9 cellular contexts compared by ENCODE assay signal in the genomic region with DNA sequence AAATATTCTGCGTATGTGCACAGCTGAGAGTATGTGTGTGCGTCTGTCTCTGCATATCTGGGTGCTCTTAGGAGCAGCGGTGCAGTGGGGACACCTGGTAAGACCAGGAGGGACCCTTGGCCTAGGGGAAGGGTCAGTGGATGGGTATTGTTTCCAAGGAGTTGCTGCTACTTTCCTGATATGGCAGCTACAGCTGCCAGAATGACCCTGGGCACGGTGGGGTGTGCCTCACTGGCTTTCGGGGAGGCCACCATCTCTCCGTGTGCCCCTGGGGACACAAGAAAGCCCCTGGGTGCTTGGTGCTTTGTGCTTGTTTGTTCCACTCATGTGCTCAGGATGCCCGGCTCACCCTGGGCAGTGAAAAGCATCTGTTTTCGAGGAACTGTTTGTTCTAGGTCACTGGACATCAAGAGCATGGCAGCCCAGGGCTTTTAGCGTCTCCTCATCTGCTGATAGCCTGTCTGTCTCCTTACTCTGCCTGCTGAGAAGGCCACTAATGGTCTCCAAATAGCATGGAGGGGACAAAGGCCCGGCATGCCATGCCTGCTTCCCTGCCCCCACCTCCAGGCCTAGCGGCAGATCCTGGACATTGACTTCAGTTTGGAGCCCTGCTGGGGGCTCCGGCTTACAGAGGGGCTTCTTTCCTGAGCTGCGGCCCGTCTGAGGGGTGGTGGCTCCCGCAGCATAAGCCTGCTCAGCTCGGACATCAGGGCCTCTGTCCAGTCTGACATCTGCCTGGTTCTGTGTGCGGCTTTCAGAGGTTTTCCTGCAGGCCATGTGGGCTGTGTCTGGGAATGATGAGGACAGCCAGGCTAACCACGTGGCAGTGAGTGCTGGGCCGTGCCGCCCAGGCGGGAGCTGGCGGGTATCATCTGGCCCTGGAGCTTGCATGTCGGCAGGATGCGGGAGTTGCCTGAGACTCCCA. TPM values are rescaled to one million over a fixed set of nuclear protein-coding genes. Genes with fewer than 3 reads are reported as not detected.
DNase-seq lines count a peak whose midpoint lies in the region; ATAC-seq and TF ChIP-seq lines count a peak whose summit lies in the region.
"Had no signal": no experiment of that assay in that cellular context is flagged by ENCODE, and none has a peak within 500 bp of the region (broad histone marks: within the 10 kb centered on the region; RNA-seq: fewer than 3 reads in every experiment).

No MANE protein-coding gene starts in this region.

- no peaks in the 10 kb centered on the region for H3K27me3 ChIP-seq in heart left ventricle
- no peaks in the 10 kb centered on the region for H3K27me3 ChIP-seq in osteoblast (ENCODE audit: insufficient read depth, low read length)

- ATAC-seq in heart left ventricle (peak; percentile 80 to 90 (median 84)), HG03432 (IDR thresholded peaks at IDR 0.05; ENCODE audit: unreplicated experiment) (no peak), HG02840 (IDR thresholded peaks at IDR 0.05; ENCODE audit: low FRiP score, unreplicated experiment) (no peak), GM21390 (IDR thresholded peaks at IDR 0.05; ENCODE audit: unreplicated experiment) (no peak)

- H3K27ac ChIP-seq in heart left ventricle (peak overlapping the region in 6 of 12 donors; percentile 1 to 44 (median 30)), osteoblast (ENCODE audit: low read depth, low read length) (no peak overlapping the region)

- H3K79me2 ChIP-seq in osteoblast (ENCODE audit: insufficient read depth, low read length) = peaks cover 29% of the 10 kb centered on the region

- 54 to 79% (median 61%) methylated on average over 16 to 24 of the region's 24 CpGs for WGBS in heart left ventricle, 4 donors

- peak; percentile 85 for DNase-seq in AG20443 (ENCODE audit: low spot score)
- peak in 51 of 56 donors; percentile 18 to 87 (median 65) for DNase-seq in amygdala (lab: John Stamatoyannopoulos, UW)
- peak in 4 of 5 donors; percentile 35 to 71 (median 60) for DNase-seq in heart left ventricle
- DNase-seq in osteoblast (ENCODE audit: insufficient read length, low spot score, missing footprints) = peak; percentile 71
- no peak for DNase-seq in kidney glomerular epithelial cell (lab: John Stamatoyannopoulos, UW)
- DNase-seq: NCI-H2107 had no signal

- no peak overlapping the region for H2AFZ ChIP-seq in osteoblast (ENCODE audit: low read length)

- H4K20me1 ChIP-seq in osteoblast (ENCODE audit: insufficient read depth, low read length) = peaks cover 7% of the 10 kb centered on the region

- TF ChIP-seq POLR2A in heart left ventricle (IDR thresholded peaks at IDR 0.05) = no peak

- no peaks in the 10 kb centered on the region for H3K9me3 ChIP-seq in heart left ventricle
- H3K9me3 ChIP-seq in osteoblast (ENCODE audit: low read depth, low read length) = no peaks in the 10 kb centered on the region

- peaks cover 0 to 27% (median 15%) of the 10 kb centered on the region in 12 donors for H3K4me1 ChIP-seq in heart left ventricle
- H3K4me1 ChIP-seq in osteoblast (ENCODE audit: insufficient read depth, low read length) = no peaks in the 10 kb centered on the region

- H3K4me3 ChIP-seq in heart left ventricle (peak overlapping the region in 2 of 12 donors; percentile 5 to 19), osteoblast (ENCODE audit: insufficient read depth, low read length) (no peak overlapping the region)

- TF ChIP-seq CTCF in heart left ventricle (IDR thresholded peaks at IDR 0.05) (no peak), osteoblast (IDR thresholded peaks at IDR 0.05; ENCODE audit: extremely low read depth, low read depth, low read length) (no peak)

- no peak overlapping the region for H3K4me2 ChIP-seq in osteoblast (ENCODE audit: insufficient read depth, low read length)

- peaks cover 0 to 49% (median 31%) of the 10 kb centered on the region in 9 donors for H3K36me3 ChIP-seq in heart left ventricle
- H3K36me3 ChIP-seq in osteoblast (ENCODE audit: insufficient read depth, low read length) = peaks cover 15% of the 10 kb centered on the region

- intact Hi-C loops in heart left ventricle (cut with DNase I) = no loop called here

RNA-seq across cellular contexts. Expression of a gene that starts 8.9 kb away (rescaled TPM):
- total RNA-seq in heart left ventricle (10 to 100 TPM in 7 of 9 donors, 1 to 10 TPM in 2; 8.4 to 53.1 (median 15.1) TPM), osteoblast (7.1 and 19.2 TPM in 2 replicates)
- 10 to 100 TPM in 1 of 2 donors, 1 to 10 TPM in 1; 6.2 to 11.9 TPM for polyA plus RNA-seq in heart left ventricle

Comparison
In these comparisons a context has a peak if more than half of its experiments do, and no peak if none do; other contexts are left out.
1. ATAC-seq: peak in heart left ventricle (4 of 4); none in HG03432 (single experiment), HG02840 (single experiment) and GM21390 (single experiment).